Comparison of ENCODE assay signal across 23 cellular contexts in the genomic region with DNA sequence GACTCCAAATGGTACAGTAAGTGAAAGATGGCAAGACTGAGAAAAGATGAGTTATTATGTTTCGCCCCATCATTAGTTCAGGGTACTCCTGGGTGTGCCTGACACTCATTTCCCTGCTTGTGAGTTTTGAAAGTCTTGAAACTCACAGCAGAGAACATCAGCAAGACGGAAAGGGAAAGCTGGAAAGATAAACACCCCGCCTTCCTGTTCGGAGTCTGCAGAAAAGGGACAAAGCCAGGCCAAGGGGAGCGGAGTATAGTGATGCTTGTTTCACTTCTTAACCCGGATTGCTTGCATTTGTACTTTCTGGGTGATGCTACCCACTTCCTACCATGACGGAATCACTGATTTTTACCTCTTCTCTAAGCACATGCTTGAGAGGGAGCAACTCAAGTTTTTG.
DNase-seq lines count a peak whose midpoint lies in the region; ATAC-seq and TF ChIP-seq lines count a peak whose summit lies in the region.
"Had no signal": no experiment of that assay in that cellular context is flagged by ENCODE, and none has a peak within 500 bp of the region (broad histone marks: within the 10 kb centered on the region; RNA-seq: fewer than 3 reads in every experiment).

No MANE protein-coding gene starts in this region.

- no peak overlapping the region for H3K9ac ChIP-seq in IMR-90 (ENCODE audit: low read depth, low read length)
- H3K9ac ChIP-seq: BLaER1 treated with 17β-estradiol and CSF1 and Interleukin-3, amounts not matched to agents 10 nM and 100 nM; GM23248 had no signal

- no peaks in the 10 kb centered on the region for H3K36me3 ChIP-seq in IMR-90 (ENCODE audit: control insufficient read depth, insufficient read depth, low read length)
- H3K36me3 ChIP-seq: BE2C; BLaER1 treated with 17β-estradiol and CSF1 and Interleukin-3, amounts not matched to agents 10 nM and 100 nM had no signal

- H3K9me3 ChIP-seq in IMR-90 (ENCODE audit: control insufficient read depth, insufficient read depth, low read length), result no peaks in the 10 kb centered on the region
- H3K9me3 ChIP-seq: A549, BE2C had no signal

- dilution Hi-C loops in IMR-90 (cut with HindIII; ENCODE audit: low sequenced_read_pairs, unreplicated experiment), result no loop called here

- intact Hi-C loops in IMR-90 (cut with micrococcal nuclease), result no loop called here

- in situ Hi-C loops in IMR-90 (cut with MboI; ENCODE audit: low sequenced_read_pairs), result no loop called here

- H3K23ac ChIP-seq in IMR-90 (ENCODE audit: low read depth, low read length), result no peak overlapping the region

- H3K4me1 ChIP-seq in IMR-90 (ENCODE audit: control insufficient read depth, insufficient read depth, low read length) (peaks cover 6% of the 10 kb centered on the region), foreskin keratinocyte (peaks cover under 1% of the 10 kb centered on the region)
- H3K4me1 ChIP-seq: A549, BE2C had no signal

- no peak overlapping the region for H3K27ac ChIP-seq in IMR-90 (ENCODE audit: insufficient read depth, low read length)
- H3K27ac ChIP-seq in foreskin keratinocyte, result no peak overlapping the region
- H3K27ac ChIP-seq: A549; BLaER1 treated with 17β-estradiol and CSF1 and Interleukin-3, amounts not matched to agents 10 nM and 100 nM; GM23248 had no signal

- TF ChIP-seq RAD21 in IMR-90 (IDR thresholded peaks at IDR 0.05; ENCODE audit: low read length), result no peak

- WGBS in IMR-90 (ENCODE audit: extremely low coverage in 2 of 2, insufficient read length in 1 of 2), 2 experiments, result 83% methylated on average over 2 of the region's 7 CpGs; no CpG with 5 or more reads in 1 of the 2 experiments

- no peaks in the 10 kb centered on the region for H4K20me1 ChIP-seq in IMR-90 (ENCODE audit: insufficient read depth, low read length)
- H4K20me1 ChIP-seq: BLaER1 treated with 17β-estradiol and CSF1 and Interleukin-3, amounts not matched to agents 10 nM and 100 nM had no signal

- no peak overlapping the region for H3K4me2 ChIP-seq in IMR-90 (ENCODE audit: low read depth, low read length)
- H3K4me2 ChIP-seq: A549; BLaER1 treated with 17β-estradiol and CSF1 and Interleukin-3, amounts not matched to agents 10 nM and 100 nM had no signal

- H4K91ac ChIP-seq in IMR-90 (ENCODE audit: insufficient read depth, low read depth, low read length), result no peak overlapping the region

- H2BK5ac ChIP-seq in IMR-90 (ENCODE audit: low read depth, low read length, poor library complexity, severe bottlenecking), result no peak overlapping the region

- DNase-seq in IMR-90 (no peak), dermis blood vessel endothelial cell (peak; percentile 55), left lobe of liver (ENCODE audit: low spot score) (no peak), pulmonary artery endothelial cell (ENCODE audit: low read depth, low spot score) (peak; percentile 22), foreskin keratinocyte (no peak), HEK293T (ENCODE audit: extremely low spot score) (no peak)
- DNase-seq: 8988T; ACHN; AML-193; BE2C; CD4-positive, alpha-beta T cell; CD8-positive, alpha-beta memory T cell; DMS 273 treated with DMSO at 0.1 percent for 48 hours; DMS79; EL; GDM1; GM23248; H7; HCEC 1CT had no signal

- H3K4me3 ChIP-seq in IMR-90 (ENCODE audit: insufficient read depth, low read depth, low read length), result no peak overlapping the region
- H3K4me3 ChIP-seq: A549; BLaER1 treated with 17β-estradiol and CSF1 and Interleukin-3, amounts not matched to agents 10 nM and 100 nM; GM12878; GM23248 had no signal

- no peak for ATAC-seq in IMR-90 (ENCODE audit: low read depth)
- ATAC-seq in left lobe of liver, result peak; percentile 32
- no peak for ATAC-seq in foreskin keratinocyte
- ATAC-seq in HG03139 (IDR thresholded peaks at IDR 0.05; ENCODE audit: unreplicated experiment), result no peak
- ATAC-seq: A549, GM12878 had no signal

- POLR2A ChIA-PET in IMR-90 (lab: Charles Lee; ENCODE audit: unreplicated experiment) (no interaction called here), HEK293T (lab: Yijun Ruan, JAX) (no interaction called here)

- CTCF ChIA-PET in IMR-90 (lab: Yijun Ruan, JAX), result no interaction called here
- CTCF ChIA-PET in HEK293T (lab: Yijun Ruan, JAX), result no interaction called here

- BruUV-seq in IMR-90 (replicated peaks; lab: Mats Ljungman, UMichigan), result no TSS peak

- H3K27me3 ChIP-seq in IMR-90 (ENCODE audit: control insufficient read depth, insufficient read depth, low read length) (no peaks in the 10 kb centered on the region), foreskin keratinocyte (no peaks in the 10 kb centered on the region)
- H3K27me3 ChIP-seq: BE2C; BLaER1 treated with 17β-estradiol and CSF1 and Interleukin-3, amounts not matched to agents 10 nM and 100 nM had no signal

- TF ChIP-seq POLR2A in IMR-90 (IDR thresholded peaks at IDR 0.05; ENCODE audit: low read depth, low read length), result no peak

- H2AK9ac ChIP-seq in IMR-90 (replicated peaks; ENCODE audit: low read depth, low read length, poor library complexity), result no peak overlapping the region

- no peak overlapping the region for H4K5ac ChIP-seq in IMR-90 (ENCODE audit: low read depth, low read length)

- no peak for TF ChIP-seq CTCF in IMR-90 (conservative IDR thresholded peaks at IDR 0.05; ENCODE audit: low read depth, low read length)
- no peak for TF ChIP-seq CTCF in foreskin keratinocyte (conservative IDR thresholded peaks at IDR 0.05)

- no peak overlapping the region for H3K14ac ChIP-seq in IMR-90 (replicated peaks; ENCODE audit: low read depth, low read length)

- H3K79me1 ChIP-seq in IMR-90 (ENCODE audit: low read depth in 1 of 2, low read length in 2 of 2), result no peaks in the 10 kb centered on the region

- no peak overlapping the region for H3K18ac ChIP-seq in IMR-90 (ENCODE audit: low read depth, low read length)

- no peak overlapping the region for H3K4ac ChIP-seq in IMR-90 (ENCODE audit: low read depth, low read length)

- H2AK5ac ChIP-seq in IMR-90 (ENCODE audit: low read depth, low read length), result no peak overlapping the region

- H3K9me1 ChIP-seq in IMR-90 (ENCODE audit: insufficient read depth, low read length), result peaks cover 3% of the 10 kb centered on the region; the same call in 1 of the 2 replicates

- no peak overlapping the region for H2BK20ac ChIP-seq in IMR-90 (ENCODE audit: low read depth, low read length)

- no peak overlapping the region for H3K56ac ChIP-seq in IMR-90 (ENCODE audit: extremely low read depth, insufficient read depth, low read length)

- peak overlapping the region; percentile 33 for H2AFZ ChIP-seq in IMR-90 (replicated peaks; ENCODE audit: low read length, poor library complexity)
- H2AFZ ChIP-seq: GM23248 had no signal

- 0 out of 3 replicates have a peak overlapping the region, but pooled peaks have one; percentile 17 for H2BK15ac ChIP-seq in IMR-90 (ENCODE audit: low read depth, low read length)

- H2BK120ac ChIP-seq in IMR-90 (ENCODE audit: low read depth, low read length), result no peak overlapping the region

- H4K8ac ChIP-seq in IMR-90 (ENCODE audit: low read depth in 2 of 2, low read length in 2 of 2), result no peak overlapping the region

TF ChIP-seq in IMR-90, 13 proteins besides CTCF, POLR2A, EP300 and RAD21:
- TF ChIP-seq MAZ (IDR thresholded peaks at IDR 0.05; ENCODE audit: borderline replicate concordance, low read depth, low read length), result no peak
- TF ChIP-seq MXI1 (IDR thresholded peaks at IDR 0.05; ENCODE audit: borderline replicate concordance, low read depth, low read length), result no peak
- no peak for TF ChIP-seq MAFK (IDR thresholded peaks at IDR 0.05; ENCODE audit: low read depth, low read length)
- TF ChIP-seq NFE2L2 (IDR thresholded peaks at IDR 0.05; ENCODE audit: low read depth, low read length), result no peak
- TF ChIP-seq BHLHE40 (IDR thresholded peaks at IDR 0.05; ENCODE audit: low read depth, low read length), result no peak
- no peak for TF ChIP-seq SMC3 (IDR thresholded peaks at IDR 0.05; ENCODE audit: low read depth, low read length)
- no peak for TF ChIP-seq RFX5 (IDR thresholded peaks at IDR 0.05; ENCODE audit: low read depth, low read length)

TF ChIP-seq in HEK293T, 16 proteins besides CTCF, POLR2A, EP300 and RAD21:
- TF ChIP-seq FOXK2 (IDR thresholded peaks at IDR 0.05) (no peak), CTBP1 (IDR thresholded peaks at IDR 0.05; ENCODE audit: borderline replicate concordance) (no peak), TARDBP (IDR thresholded peaks at IDR 0.05) (no peak), NFRKB (IDR thresholded peaks at IDR 0.05) (no peak), HDGF (IDR thresholded peaks at IDR 0.05; ENCODE audit: borderline replicate concordance) (no peak), SP1 (IDR thresholded peaks at IDR 0.05) (no peak), ARNT (IDR thresholded peaks at IDR 0.05) (no peak), PKNOX1 (IDR thresholded peaks at IDR 0.05) (no peak), FOXA1 (IDR thresholded peaks at IDR 0.05) (no peak), ELF4 (IDR thresholded peaks at IDR 0.05) (no peak), SUZ12 (IDR thresholded peaks at IDR 0.05) (no peak), LEF1 (IDR thresholded peaks at IDR 0.05; ENCODE audit: borderline replicate concordance) (no peak), ZNF384 (IDR thresholded peaks at IDR 0.05) (no peak), BHLHE40 (IDR thresholded peaks at IDR 0.05; ENCODE audit: borderline replicate concordance) (no peak), L3MBTL2 (conservative IDR thresholded peaks at IDR 0.05) (no peak)

Comparison
In these comparisons a context has a peak if more than half of its experiments do, and no peak if none do; other contexts are left out.
1. DNase-seq: peak in dermis blood vessel endothelial cell (single experiment) and pulmonary artery endothelial cell (single experiment); none in IMR-90 (single experiment), left lobe of liver (single experiment), foreskin keratinocyte (0 of 2) and HEK293T (single experiment).